Comparison of ENCODE assay signal across 8 cellular contexts in the genomic region with DNA sequence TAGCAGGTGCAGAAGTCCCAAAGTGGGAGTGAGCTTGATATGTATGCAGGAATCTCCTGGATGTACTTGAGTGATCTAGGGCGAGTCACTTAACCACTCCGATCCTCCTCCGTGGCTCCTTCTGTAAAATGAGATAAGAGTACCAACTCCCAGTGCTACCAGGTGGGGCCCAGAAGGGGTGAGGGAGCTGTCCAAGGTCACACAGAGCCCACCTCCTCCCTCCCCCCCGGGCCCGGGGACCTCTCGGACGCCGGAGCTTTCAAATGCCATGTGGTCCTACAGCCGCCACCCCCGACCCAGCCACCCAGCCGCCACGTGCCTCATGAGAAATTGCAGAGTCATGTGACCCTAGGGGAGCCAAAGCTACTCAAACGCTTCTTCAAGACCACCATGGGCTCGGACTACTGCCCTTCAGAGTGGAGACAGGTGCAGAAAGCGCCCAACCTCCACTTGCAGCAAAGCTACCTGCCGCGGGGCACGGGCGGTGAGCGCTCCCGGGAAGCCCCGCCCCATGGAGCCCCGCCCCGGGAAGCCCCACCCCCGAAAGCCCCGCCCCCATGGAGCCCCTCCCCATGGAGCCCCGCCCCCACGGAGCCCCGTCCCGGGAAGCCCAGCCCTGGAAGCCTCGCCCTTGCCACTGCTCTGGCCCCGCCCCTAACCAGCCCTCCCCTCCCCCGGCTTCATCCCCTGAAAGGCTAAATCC. TPM values are rescaled to one million over a fixed set of nuclear protein-coding genes. Genes with fewer than 3 reads are reported as not detected.
DNase-seq lines count a peak whose midpoint lies in the region; ATAC-seq and TF ChIP-seq lines count a peak whose summit lies in the region.

No MANE protein-coding gene starts in this region.

- DNase-seq in A673 (ENCODE audit: low spot score) (no peak), GM03348 (ENCODE audit: low spot score) (peak; percentile 74), SK-N-SH (peak; percentile 95), germinal center (ENCODE audit: low spot score) (peak; percentile 73), chondrocyte (ENCODE audit: low spot score) (no peak), HT-29 (ENCODE audit: low spot score) (no peak)
- DNase-seq in stimulated activated effector memory CD8-positive, alpha-beta T cell treated with anti-CD3 and anti-CD28 coated beads, Interleukin-12 subunit alpha, Interleukin-12 subunit beta, amount 100 ng/mL, for 72 hours (ENCODE audit: low spot score in 2 of 2): no peak

- H3K27ac ChIP-seq in A673 (ENCODE audit: low read depth, low read length, poor library complexity, severe bottlenecking) (no peak overlapping the region), SK-N-SH (ENCODE audit: low read depth in 2 of 2, low read length in 1 of 2) (0 out of 4 replicates have a peak overlapping the region, but pooled peaks of 1 of the 2 experiments have one; percentile 47)

- H3K27me3 ChIP-seq in A673 (replicated peaks; ENCODE audit: insufficient read depth, low read depth, low read length, poor library complexity): peaks cover under 1% of the 10 kb centered on the region
- no peaks in the 10 kb centered on the region for H3K27me3 ChIP-seq in SK-N-SH (ENCODE audit: insufficient read depth)

- H2AFZ ChIP-seq in SK-N-SH (ENCODE audit: low read depth): no peak overlapping the region

- peak; percentile 29 for ATAC-seq in stimulated activated effector memory CD8-positive, alpha-beta T cell treated with anti-CD3 and anti-CD28 coated beads, Interleukin-12 subunit alpha, Interleukin-12 subunit beta, amount 100 ng/mL, for 72 hours
- no peak for ATAC-seq in GM19452 (IDR thresholded peaks at IDR 0.05; ENCODE audit: unreplicated experiment)

- no peaks in the 10 kb centered on the region for H3K9me2 ChIP-seq in SK-N-SH

- TF ChIP-seq CTCF in A673 (conservative IDR thresholded peaks at IDR 0.05; ENCODE audit: low read depth, low read length) (no peak), SK-N-SH (IDR thresholded peaks at IDR 0.05) (no peak), chondrocyte (IDR thresholded peaks at IDR 0.05) (no peak)

- peaks cover 5% of the 10 kb centered on the region for H3K4me1 ChIP-seq in A673 (ENCODE audit: insufficient read depth, low read length, poor library complexity, severe bottlenecking)
- H3K4me1 ChIP-seq in SK-N-SH (ENCODE audit: control insufficient read depth in 1 of 2, insufficient read depth in 2 of 2, low read depth in 1 of 2, low read length in 1 of 2): peaks cover 0 to 14% of the 10 kb centered on the region in 2 experiments; a peak in 1 of 4 replicates

- H3K4me1 Mint-ChIP-seq in stimulated activated effector memory CD8-positive, alpha-beta T cell treated with anti-CD3 and anti-CD28 coated beads, Interleukin-12 subunit alpha, Interleukin-12 subunit beta, amount 100 ng/mL, for 72 hours: peaks cover 11% of the 10 kb centered on the region
- H3K4me1 Mint-ChIP-seq in chondrocyte (ENCODE audit: low read depth): peaks cover 4% of the 10 kb centered on the region

- no peaks in the 10 kb centered on the region for H3K79me2 ChIP-seq in SK-N-SH (ENCODE audit: insufficient read depth)

- H3K4me2 ChIP-seq in SK-N-SH: no peak overlapping the region

- no peak overlapping the region for H3K9ac ChIP-seq in SK-N-SH

- H3F3A ChIP-seq in SK-N-SH (replicated peaks; ENCODE audit: insufficient read depth): peaks cover 10% of the 10 kb centered on the region

- CTCF ChIA-PET in A673 (lab: Charles Lee) (interaction anchor here (0.7 to 1.9 kb wide), 2 partner anchors 63 to 175 kb away, joined by 4 to 6 read pairs; a partner anchor contains a TSS), SK-N-SH (lab: Yijun Ruan, JAX) (interaction anchor here (0.8 to 1.5 kb wide), 4 partner anchors 9 to 17 kb away, joined by 3 to 4 read pairs (median 4); a partner anchor contains a TSS)

- H3K36me3 ChIP-seq in A673 (ENCODE audit: insufficient read depth, low read length, poor library complexity, severe bottlenecking): no peaks in the 10 kb centered on the region
- H3K36me3 ChIP-seq in SK-N-SH (replicated peaks in 1 of 2; ENCODE audit: control insufficient read depth in 1 of 2, insufficient read depth in 2 of 2, low read length in 1 of 2): no peaks in the 10 kb centered on the region

- POLR2A ChIA-PET in A673 (lab: Charles Lee; ENCODE audit: low non-redundant PET) (no interaction called here), SK-N-SH (lab: Yijun Ruan, JAX) (interaction anchor here (1.1 to 1.8 kb wide), 2 partner anchors 10 to 12 kb away, joined by 6 to 8 read pairs; a partner anchor contains a TSS)

- H3K4me3 Mint-ChIP-seq in stimulated activated effector memory CD8-positive, alpha-beta T cell treated with anti-CD3 and anti-CD28 coated beads, Interleukin-12 subunit alpha, Interleukin-12 subunit beta, amount 100 ng/mL, for 72 hours: peak overlapping the region; percentile 50
- no peak overlapping the region for H3K4me3 Mint-ChIP-seq in chondrocyte (ENCODE audit: unreplicated experiment)

- H3K27ac Mint-ChIP-seq in stimulated activated effector memory CD8-positive, alpha-beta T cell treated with anti-CD3 and anti-CD28 coated beads, Interleukin-12 subunit alpha, Interleukin-12 subunit beta, amount 100 ng/mL, for 72 hours: no peak overlapping the region
- no peak overlapping the region for H3K27ac Mint-ChIP-seq in chondrocyte (ENCODE audit: unreplicated experiment)

- intact Hi-C loops in A673 (cut with micrococcal nuclease; ENCODE audit: unreplicated experiment): no loop called here

- H3K9me3 ChIP-seq in A673 (ENCODE audit: low read depth, low read length, poor library complexity, severe bottlenecking) (no peaks in the 10 kb centered on the region), SK-N-SH (no peaks in the 10 kb centered on the region)

- H3K9me3 Mint-ChIP-seq in stimulated activated effector memory CD8-positive, alpha-beta T cell treated with anti-CD3 and anti-CD28 coated beads, Interleukin-12 subunit alpha, Interleukin-12 subunit beta, amount 100 ng/mL, for 72 hours: no peaks in the 10 kb centered on the region
- no peaks in the 10 kb centered on the region for H3K9me3 Mint-ChIP-seq in chondrocyte (ENCODE audit: low read depth)

- peak overlapping the region; percentile 27 for H3K4me3 ChIP-seq in A673 (ENCODE audit: low read depth, low read length, poor library complexity, severe bottlenecking)
- peak overlapping the region in 1 of 2 experiments; percentile 13; a peak in 1 of 4 replicates for H3K4me3 ChIP-seq in SK-N-SH (ENCODE audit: low read depth in 2 of 2, low read length in 1 of 2)

- no peaks in the 10 kb centered on the region for H4K20me1 ChIP-seq in SK-N-SH (ENCODE audit: insufficient read depth)

- no TSS peak for BruUV-seq in A673 (replicated peaks; lab: Mats Ljungman, UMichigan)

- no peak for TF ChIP-seq RAD21 in SK-N-SH (IDR thresholded peaks at IDR 0.05; ENCODE audit: low read length)

- no peak for TF ChIP-seq EP300 in SK-N-SH (IDR thresholded peaks at IDR 0.05; ENCODE audit: borderline replicate concordance in 1 of 2, low read depth in 1 of 2, low read length in 1 of 2)

- peaks cover 1% of the 10 kb centered on the region for H3K27me3 Mint-ChIP-seq in chondrocyte (ENCODE audit: low read depth)

- no peaks in the 10 kb centered on the region for H3K36me3 Mint-ChIP-seq in stimulated activated effector memory CD8-positive, alpha-beta T cell treated with anti-CD3 and anti-CD28 coated beads, Interleukin-12 subunit alpha, Interleukin-12 subunit beta, amount 100 ng/mL, for 72 hours
- no peaks in the 10 kb centered on the region for H3K36me3 Mint-ChIP-seq in chondrocyte (ENCODE audit: low read depth)

- WGBS in SK-N-SH (ENCODE audit: low lambda C conversion rate): 17% methylated on average over 10 of the region's 33 CpGs

TF ChIP-seq in SK-N-SH, 30 proteins besides CTCF, POLR2A, EP300 and RAD21 (continues in another document):
- no peak for TF ChIP-seq FOXJ3 (CRISPR knock-in tag; IDR thresholded peaks at IDR 0.05)

RNA-seq across cellular contexts. Expression of a gene that starts 10.1 kb away (rescaled TPM):
- 44.1 and 48.2 TPM in 2 replicates for total RNA-seq in A673 (2021)
- 29.7 and 49.3 TPM in 2 replicates for polyA plus RNA-seq in SK-N-SH (2012; rRNA removed)
- 21.6 and 32.0 TPM in 2 replicates for polyA plus RNA-seq in SK-N-SH (2012; cell fraction: cytosol; rRNA removed)
- 28.1 and 53.6 TPM in 2 replicates for polyA plus RNA-seq in SK-N-SH (2012; cell fraction: nucleus; rRNA removed)
- 72.8 to 78.9 TPM (median 78.1 TPM) in 3 replicates for total RNA-seq in chondrocyte
- total RNA-seq in HT-29 (2014; rRNA removed; shearing (Covaris generic)): 4.2 and 5.6 TPM in 2 replicates

RNA-seq across cellular contexts. Expression of a gene that starts 16.6 kb away (rescaled TPM):
- total RNA-seq in A673 (2021) (25.7 and 28.4 TPM in 2 replicates), chondrocyte (25.9 to 27.9 TPM (median 27.8 TPM) in 3 replicates)
- polyA plus RNA-seq in SK-N-SH (2012; rRNA removed): 28.4 and 28.9 TPM in 2 replicates
- polyA plus RNA-seq in SK-N-SH (2012; cell fraction: cytosol; rRNA removed): 10.6 and 12.9 TPM in 2 replicates
- polyA plus RNA-seq in SK-N-SH (2012; cell fraction: nucleus; rRNA removed): 65.9 and 69.2 TPM in 2 replicates
- total RNA-seq in HT-29 (2014; rRNA removed; shearing (Covaris generic)): 7.1 and 7.5 TPM in 2 replicates

RNA-seq across cellular contexts. Expression of a gene that starts 17.0 kb away (rescaled TPM):
- 1.1 and 1.9 TPM in 2 replicates for total RNA-seq in A673 (2021)
- 6.1 and 6.4 TPM in 2 replicates for polyA plus RNA-seq in SK-N-SH (2012; rRNA removed)
- 3.9 and 5.3 TPM in 2 replicates for polyA plus RNA-seq in SK-N-SH (2012; cell fraction: cytosol; rRNA removed)
- polyA plus RNA-seq in SK-N-SH (2012; cell fraction: nucleus; rRNA removed): 5.7 and 8.6 TPM in 2 replicates
- 1.7 to 2.6 TPM (median 2.3 TPM) in 3 replicates for total RNA-seq in chondrocyte
- 4.0 and 6.4 TPM in 2 replicates for total RNA-seq in HT-29 (2014; rRNA removed; shearing (Covaris generic))

RNA-seq across cellular contexts. Expression of a gene that starts 29.7 kb away (rescaled TPM):
- total RNA-seq in A673 (2021) (70.4 and 73.9 TPM in 2 replicates), chondrocyte (78.1 to 97.9 TPM (median 87.9 TPM) in 3 replicates)
- polyA plus RNA-seq in SK-N-SH (2012; rRNA removed): 40.5 and 90.5 TPM in 2 replicates
- polyA plus RNA-seq in SK-N-SH (2012; cell fraction: cytosol; rRNA removed): 24.6 and 35.9 TPM in 2 replicates
- 203 and 312 TPM in 2 replicates for polyA plus RNA-seq in SK-N-SH (2012; cell fraction: nucleus; rRNA removed)
- total RNA-seq in HT-29 (2014; rRNA removed; shearing (Covaris generic)): 61.3 and 74.3 TPM in 2 replicates

Comparison
In these comparisons a context has a peak if more than half of its experiments do, and no peak if none do; other contexts are left out.
1. DNase-seq: peak in GM03348 (single experiment), SK-N-SH (single experiment) and germinal center (single experiment); none in A673 (single experiment), stimulated activated effector memory CD8-positive, alpha-beta T cell treated with anti-CD3 and anti-CD28 coated beads, Interleukin-12 subunit alpha, Interleukin-12 subunit beta, amount 100 ng/mL, for 72 hours (0 of 2), chondrocyte (single experiment) and HT-29 (single experiment).